In genomic region chr1:960371-961131, GRCh38 we compare ENCODE assay signal across 8 cellular contexts. TPM values are rescaled to one million over a fixed set of nuclear protein-coding genes. Genes with fewer than 3 reads are reported as not detected.
DNase-seq lines count a peak whose midpoint lies in the region; ATAC-seq and TF ChIP-seq lines count a peak whose summit lies in the region.

Gene KLHL17 (plus strand): TSS chr1:960584. CDS start chr1:960694, 110 bp downstream.

- peak within 1 kb of the TSS; percentile 22; the same call in 1 of the 2 replicates for H3K9ac ChIP-seq in KMS-11

- POLR2A ChIA-PET in AG04450 (lab: Yijun Ruan, JAX) = interaction anchor here (0.8 kb wide), 1 partner anchor 12 kb away, joined by 3 read pairs; no protein-coding TSS in a partner anchor

- H3K4me1 ChIP-seq in KMS-11 (ENCODE audit: low read depth, poor library complexity, severe bottlenecking) = peaks cover 21% of the 10 kb centered on the region
- H3K4me1 ChIP-seq in right atrium auricular region = peaks cover 0 to 33% of the 10 kb centered on the region in 2 donors
- H3K4me1 ChIP-seq in aorta (ENCODE audit: control insufficient read depth in 1 of 2, insufficient read depth in 2 of 2, low read length in 2 of 2) = no peaks in the 10 kb centered on the region

- no peak within 1 kb of the TSS for H3K27ac Mint-ChIP-seq in T-helper 2 cell treated with Interferon-gamma antibody and Interleukin-4, amounts not matched to agents 5 μg/mL and 100 μg/mL, for 36 hours

- peak within 1 kb of the TSS; percentile 57; the same call in 1 of the 2 replicates for H2AFZ ChIP-seq in KMS-11 (ENCODE audit: low read depth)

- peak; percentile 59 for TF ChIP-seq POLR2A in GM18951 (IDR thresholded peaks at IDR 0.05; ENCODE audit: extremely low read depth, insufficient read depth, insufficient read length)

- CTCF ChIA-PET in AG04450 (lab: Charles Lee) = no interaction called here

- H3K27me3 Mint-ChIP-seq in T-helper 2 cell treated with Interferon-gamma antibody and Interleukin-4, amounts not matched to agents 5 μg/mL and 100 μg/mL, for 36 hours (ENCODE audit: low read depth) = no peaks in the 10 kb centered on the region

- H3K9me3 ChIP-seq in AG04450 (ENCODE audit: control insufficient read depth, insufficient read depth, low read length) = peaks cover 4% of the 10 kb centered on the region; the same call in 1 of the 2 replicates
- no peaks in the 10 kb centered on the region for H3K9me3 ChIP-seq in right atrium auricular region
- H3K9me3 ChIP-seq in aorta (ENCODE audit: control insufficient read depth, low read length) = no peaks in the 10 kb centered on the region

- peak within 1 kb of the TSS; percentile 17; the same call in 1 of the 2 replicates for H3K4me2 ChIP-seq in KMS-11

- DNase-seq in AG04450 (ENCODE audit: low read depth, low spot score) (no peak), amniotic stem cell (lab: John Stamatoyannopoulos, UW) (peak; percentile 38), right atrium auricular region (ENCODE audit: low spot score) (peak; percentile 70), renal cortical epithelial cell (ENCODE audit: low read depth) (no peak), aorta (peak; percentile 86 to 95)
- DNase-seq in T-helper 2 cell treated with Interferon-gamma antibody and Interleukin-4, amounts not matched to agents 5 μg/mL and 100 μg/mL, for 36 hours (ENCODE audit: low spot score) = peak; percentile 80

- TF ChIP-seq CTCF in AG04450 (IDR thresholded peaks at IDR 0.05; ENCODE audit: low read depth, low read length) = no peak
- TF ChIP-seq CTCF in KMS-11 (conservative IDR thresholded peaks at IDR 0.05; ENCODE audit: low read depth, low read length) = no peak
- no peak for TF ChIP-seq CTCF in right atrium auricular region (IDR thresholded peaks at IDR 0.05)

- in situ Hi-C loops in GM18951 (cut with MboI; ENCODE audit: low sequenced_read_pairs, unreplicated experiment) = no loop called here

- H3K36me3 ChIP-seq in KMS-11 (ENCODE audit: insufficient read depth) = peaks cover 5% of the 10 kb centered on the region; the same call in 1 of the 2 replicates
- peaks cover 12% of the 10 kb centered on the region for H3K36me3 ChIP-seq in right atrium auricular region
- no peaks in the 10 kb centered on the region for H3K36me3 ChIP-seq in aorta (ENCODE audit: control insufficient read depth in 1 of 2, insufficient read depth in 2 of 2, low read length in 1 of 2)

- intact Hi-C loops in aorta (cut with DNase I) = no loop called here

- H3K79me2 ChIP-seq in KMS-11 (ENCODE audit: insufficient read depth, low read depth) = peaks cover 22% of the 10 kb centered on the region

- H3K4me3 Mint-ChIP-seq in T-helper 2 cell treated with Interferon-gamma antibody and Interleukin-4, amounts not matched to agents 5 μg/mL and 100 μg/mL, for 36 hours = peak within 1 kb of the TSS; percentile 71

- H3K27me3 ChIP-seq in AG04450 (ENCODE audit: control insufficient read depth, insufficient read depth, low read length) (no peaks in the 10 kb centered on the region), KMS-11 (ENCODE audit: insufficient read depth, low read depth) (no peaks in the 10 kb centered on the region; the same call in 1 of the 2 replicates), right atrium auricular region (no peaks in the 10 kb centered on the region), aorta (ENCODE audit: control insufficient read depth in 1 of 2, insufficient read depth in 2 of 2, low read length in 1 of 2) (no peaks in the 10 kb centered on the region)

- no peak within 1 kb of the TSS for H3K27ac ChIP-seq in AG04450 (ENCODE audit: low read depth, low read length)
- no peak within 1 kb of the TSS for H3K27ac ChIP-seq in KMS-11
- peak within 1 kb of the TSS; percentile 16 to 31 for H3K27ac ChIP-seq in right atrium auricular region
- no peak within 1 kb of the TSS for H3K27ac ChIP-seq in aorta (ENCODE audit: low read depth in 1 of 2, low read length in 2 of 2)

- peak; percentile 39 for ATAC-seq in aorta (ENCODE audit: low FRiP score)

- H3K4me3 ChIP-seq in AG04450 (ENCODE audit: low read depth, low read length) (peak within 1 kb of the TSS; percentile 65), KMS-11 (IDR thresholded peaks at IDR 0.05; ENCODE audit: insufficient read depth, low read depth, low read length) (no peak within 1 kb of the TSS), right atrium auricular region (peak within 1 kb of the TSS; percentile 88 to 100), aorta (ENCODE audit: low read length in 2 of 2) (peak within 1 kb of the TSS; percentile 83 to 86)

- H4K20me1 ChIP-seq in KMS-11 (ENCODE audit: insufficient read depth) = no peaks in the 10 kb centered on the region

- 1 to 2% methylated on average over 45 to 108 of the region's 108 CpGs for WGBS in aorta, 2 donors

- no peaks in the 10 kb centered on the region for H3K9me3 Mint-ChIP-seq in T-helper 2 cell treated with Interferon-gamma antibody and Interleukin-4, amounts not matched to agents 5 μg/mL and 100 μg/mL, for 36 hours

- H3K36me3 Mint-ChIP-seq in T-helper 2 cell treated with Interferon-gamma antibody and Interleukin-4, amounts not matched to agents 5 μg/mL and 100 μg/mL, for 36 hours (ENCODE audit: low read depth) = peaks cover 9% of the 10 kb centered on the region

- peaks cover 7% of the 10 kb centered on the region for H3K4me1 Mint-ChIP-seq in T-helper 2 cell treated with Interferon-gamma antibody and Interleukin-4, amounts not matched to agents 5 μg/mL and 100 μg/mL, for 36 hours (ENCODE audit: low read depth)

RNA-seq across cellular contexts. Expression of gene KLHL17, which starts in this region (rescaled TPM):
- polyA plus RNA-seq in AG04450 (2011; rRNA removed) = 5.5 and 9.7 TPM in 2 replicates
- 1.7 and 3.5 TPM in 2 replicates for polyA minus RNA-seq in AG04450 (2011; rRNA and poly(A)+ RNA removed)
- 1 to 10 TPM; 2.4 to 2.9 TPM for total RNA-seq in right atrium auricular region
- 1.9 and 10.1 TPM in 2 replicates for total RNA-seq in renal cortical epithelial cell
- total RNA-seq in aorta = 10 to 100 TPM; 10.0 to 19.9 TPM
- 10 to 100 TPM in 1 of 2 donors, 1 to 10 TPM in 1; 2.8 to 40.5 TPM for polyA plus RNA-seq in aorta

Comparison
In these comparisons a context has a peak if more than half of its experiments do, and no peak if none do; other contexts are left out.
1. DNase-seq: peak in T-helper 2 cell treated with Interferon-gamma antibody and Interleukin-4, amounts not matched to agents 5 μg/mL and 100 μg/mL, for 36 hours (single experiment), amniotic stem cell (single experiment), right atrium auricular region (single experiment) and aorta (2 of 2); none in AG04450 (single experiment) and renal cortical epithelial cell (single experiment).
2. H3K27ac ChIP-seq: peak in right atrium auricular region (2 of 2); none in AG04450 (single experiment), KMS-11 (single experiment) and aorta (0 of 2).